18 cellular contexts compared by ENCODE assay signal in the genomic region with DNA sequence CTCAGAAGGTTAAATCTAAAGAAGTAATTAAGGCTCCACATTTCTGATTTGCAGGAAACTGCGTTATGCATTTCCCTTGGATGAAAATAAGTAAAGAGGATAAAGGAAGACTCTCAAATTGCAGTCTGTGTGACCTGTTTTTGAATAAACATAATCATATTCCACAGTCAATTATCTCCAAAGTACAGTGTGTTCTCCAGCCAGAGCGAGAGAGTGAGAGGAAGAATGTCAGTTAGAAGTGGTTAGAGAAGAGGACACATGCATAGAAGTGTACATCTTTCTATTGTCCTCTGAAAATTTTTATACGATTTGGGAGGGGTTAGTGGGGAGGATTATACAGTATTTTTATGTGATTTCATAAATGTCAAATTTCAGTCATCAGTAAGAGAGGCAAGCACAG.
"Had no signal": no experiment of that assay in that cellular context is flagged by ENCODE, and none has a peak within 500 bp of the region (broad histone marks: within the 10 kb centered on the region; RNA-seq: fewer than 3 reads in every experiment).

No MANE protein-coding gene starts in this region.

- H3K27me3 ChIP-seq: gastrocnemius medialis, heart right ventricle, tibial nerve had no signal

- H3K36me3 ChIP-seq: gastrocnemius medialis, heart right ventricle, tibial nerve had no signal

- H3K9me3 ChIP-seq: gastrocnemius medialis, tibial nerve had no signal

- H3K4me3 ChIP-seq: gastrocnemius medialis, heart right ventricle, lung, tibial nerve had no signal

- DNase-seq: activated CD4-positive, alpha-beta T cell treated with anti-CD3 and anti-CD28 coated beads for 4 hours; activated CD4-positive, alpha-beta T cell treated with anti-CD3 and anti-CD28 coated beads, Interleukin-2, amount 50 U/mL, for 48 hours; activated CD4-positive, CD25-positive, alpha-beta regulatory T cell; activated effector memory CD4-positive, alpha-beta T cell treated with anti-CD3 and anti-CD28 coated beads, Interleukin-2, amount 50 U/mL, for 16 hours; activated naive CD4-positive, alpha-beta T cell treated with anti-CD3 and anti-CD28 coated beads, Interleukin-2, amount 10 ng/mL, durations not matched to agents 7 days and 5 days; amygdala; cerebellar nuclear complex; erythroblast; gastrocnemius medialis; heart right ventricle; naive thymus-derived CD4-positive, alpha-beta T cell; occipital lobe; posterior cingulate gyrus; stimulated activated CD4-positive, alpha-beta T cell treated with anti-CD3 and anti-CD28 coated beads, Interleukin-4, amount 100 ng/mL, for 4 hours; stimulated activated naive CD8-positive, alpha-beta T cell treated with anti-CD3 and anti-CD28 coated beads, Interleukin-15, Interleukin-2, amounts not matched to agents 100 U/mL and 50 U/mL, for 24 hours; T-helper 17 cell had no signal
